ENCODE assay signal across 14 cellular contexts in genomic region chr7:134460000-134460399, GRCh38. TPM values are rescaled to one million over a fixed set of nuclear protein-coding genes. Genes with fewer than 3 reads are reported as not detected.
DNase-seq lines count a peak whose midpoint lies in the region; ATAC-seq and TF ChIP-seq lines count a peak whose summit lies in the region.
"Had no signal": no experiment of that assay in that cellular context is flagged by ENCODE, and none has a peak within 500 bp of the region (broad histone marks: within the 10 kb centered on the region; RNA-seq: fewer than 3 reads in every experiment).

No MANE protein-coding gene starts in this region.

- CTCF ChIA-PET in SK-N-SH (lab: Yijun Ruan, JAX), result interaction anchor here (0.8 to 11.0 kb wide), 13 partner anchors 11 to 175 kb away, joined by 3 to 101 read pairs (median 10); no protein-coding TSS in a partner anchor
- CTCF ChIA-PET in RWPE1 (lab: Yijun Ruan, JAX), result no interaction called here

- H3K27ac ChIP-seq in SK-N-SH (ENCODE audit: low read depth in 2 of 2, low read length in 1 of 2), result no peak overlapping the region
- no peak overlapping the region for H3K27ac ChIP-seq in neural progenitor cell
- no peak overlapping the region for H3K27ac ChIP-seq in mesendoderm (ENCODE audit: low read depth, low read length)
- no peak overlapping the region for H3K27ac ChIP-seq in RWPE1

- peaks cover 17% of the 10 kb centered on the region for H3K4me1 Mint-ChIP-seq in neural progenitor cell

- WGBS in SK-N-SH (ENCODE audit: low lambda C conversion rate), result 80% methylated on average over 2 of the region's 2 CpGs
- no CpG with 5 or more reads among the region's 2 CpGs for WGBS in mesendoderm (ENCODE audit: extremely low coverage, insufficient coverage, low lambda C conversion rate)

- no peak overlapping the region for H4K5ac ChIP-seq in mesendoderm (ENCODE audit: low read length)

- peak overlapping the region; percentile 24 for H3K4me3 Mint-ChIP-seq in neural progenitor cell

- no peaks in the 10 kb centered on the region for H4K20me1 ChIP-seq in SK-N-SH (ENCODE audit: insufficient read depth)
- peaks cover 9% of the 10 kb centered on the region for H4K20me1 ChIP-seq in neural progenitor cell (ENCODE audit: low read depth)

- no peak for ATAC-seq in SK-N-SH treated with all-trans-retinoic acid at 6 μM for 48 hours
- no peak for ATAC-seq in GM18858 (IDR thresholded peaks at IDR 0.05; ENCODE audit: unreplicated experiment)

- H3K23ac ChIP-seq in mesendoderm (ENCODE audit: low read length), result no peak overlapping the region

- no peak overlapping the region for H3K4ac ChIP-seq in mesendoderm (ENCODE audit: low read depth, low read length)

- POLR2A ChIA-PET in SK-N-SH (lab: Yijun Ruan, JAX) (no interaction called here), RWPE1 (lab: Yijun Ruan, JAX; ENCODE audit: low non-redundant PET) (no interaction called here)

- H3K4me1 ChIP-seq in SK-N-SH (ENCODE audit: control insufficient read depth in 1 of 2, insufficient read depth in 2 of 2, low read depth in 1 of 2, low read length in 1 of 2) (peaks cover 5 to 11% of the 10 kb centered on the region in 2 experiments; a peak in 3 of 4 replicates), neural progenitor cell (peaks cover 8% of the 10 kb centered on the region), mesendoderm (ENCODE audit: control insufficient read depth, low read depth, low read length) (peaks cover 2% of the 10 kb centered on the region)

- H3K4me3 ChIP-seq in SK-N-SH (ENCODE audit: low read depth in 2 of 2, low read length in 1 of 2), result no peak overlapping the region
- no peak overlapping the region for H3K4me3 ChIP-seq in neural progenitor cell
- H3K4me3 ChIP-seq in mesendoderm (ENCODE audit: low read length), result no peak overlapping the region

- H2AK5ac ChIP-seq in mesendoderm (ENCODE audit: low read length), result no peak overlapping the region

- H2BK15ac ChIP-seq in mesendoderm (replicated peaks; ENCODE audit: low read depth), result no peak overlapping the region

- peaks cover 20% of the 10 kb centered on the region for H3K36me3 Mint-ChIP-seq in neural progenitor cell

- H3K18ac ChIP-seq in mesendoderm (ENCODE audit: low read length), result no peak overlapping the region

- H3K36me3 ChIP-seq in SK-N-SH (replicated peaks in 1 of 2; ENCODE audit: control insufficient read depth in 1 of 2, insufficient read depth in 2 of 2, low read length in 1 of 2), result peaks cover 3 to 13% of the 10 kb centered on the region in 2 experiments
- H3K36me3 ChIP-seq in neural progenitor cell, result no peaks in the 10 kb centered on the region
- no peaks in the 10 kb centered on the region for H3K36me3 ChIP-seq in mesendoderm (ENCODE audit: control insufficient read depth, insufficient read depth, low read length)

- H3K79me1 ChIP-seq in mesendoderm (ENCODE audit: low read length), result peaks cover 8% of the 10 kb centered on the region

- DNase-seq in SK-N-SH (no peak), M059J (ENCODE audit: low read depth) (peak; percentile 81), amniotic epithelial cell (ENCODE audit: low read depth) (peak; percentile 38), neural progenitor cell (ENCODE audit: low spot score) (no peak), mesendoderm (no peak), RWPE1 (ENCODE audit: low spot score) (no peak)
- DNase-seq: 8988T, amniotic stem cell, dorsolateral prefrontal cortex, NCI-H187 treated with DMSO at 0.1 percent for 48 hours, nephron progenitor cell, testis had no signal

- H3K9ac ChIP-seq in SK-N-SH (no peak overlapping the region), neural progenitor cell (no peak overlapping the region), mesendoderm (ENCODE audit: low read length) (no peak overlapping the region)

- H3K56ac ChIP-seq in mesendoderm (ENCODE audit: low read length), result no peak overlapping the region

- H4K8ac ChIP-seq in mesendoderm (ENCODE audit: low read depth, low read length), result no peak overlapping the region

- H3K4me2 ChIP-seq in SK-N-SH, result no peak overlapping the region
- H3K4me2 ChIP-seq in neural progenitor cell, result no peak overlapping the region
- H3K4me2 ChIP-seq in mesendoderm (ENCODE audit: low read length), result no peak overlapping the region

- peaks cover 27% of the 10 kb centered on the region for H3K79me2 ChIP-seq in SK-N-SH (ENCODE audit: insufficient read depth)
- peaks cover 26% of the 10 kb centered on the region for H3K79me2 ChIP-seq in neural progenitor cell (ENCODE audit: low read depth)
- peaks cover 8% of the 10 kb centered on the region for H3K79me2 ChIP-seq in mesendoderm (ENCODE audit: control insufficient read depth, insufficient read depth, low read length)

- no peak for TF ChIP-seq RAD21 in SK-N-SH (IDR thresholded peaks at IDR 0.05; ENCODE audit: low read length)

- H2BK120ac ChIP-seq in mesendoderm (ENCODE audit: low read depth, low read length), result no peak overlapping the region

- no peaks in the 10 kb centered on the region for H3K27me3 ChIP-seq in SK-N-SH (ENCODE audit: insufficient read depth)
- peaks cover 14% of the 10 kb centered on the region for H3K27me3 ChIP-seq in neural progenitor cell
- no peaks in the 10 kb centered on the region for H3K27me3 ChIP-seq in mesendoderm (ENCODE audit: insufficient read depth, low read length, poor library complexity)
- H3K27me3 ChIP-seq: dorsolateral prefrontal cortex, testis had no signal

- no peaks in the 10 kb centered on the region for H3K9me2 ChIP-seq in SK-N-SH

- H3K9me3 Mint-ChIP-seq in neural progenitor cell, result peaks cover 9% of the 10 kb centered on the region

- TF ChIP-seq EP300 in SK-N-SH (IDR thresholded peaks at IDR 0.05; ENCODE audit: borderline replicate concordance in 1 of 2, low read depth in 1 of 2, low read length in 1 of 2), result no peak

- H3K9me3 ChIP-seq in SK-N-SH (peaks cover 8% of the 10 kb centered on the region; the same call in 1 of the 2 replicates), neural progenitor cell (ENCODE audit: low read depth) (no peaks in the 10 kb centered on the region)
- H3K9me3 ChIP-seq: testis had no signal

- TF ChIP-seq CTCF in SK-N-SH (IDR thresholded peaks at IDR 0.05), result no peak
- no peak for TF ChIP-seq CTCF in neural progenitor cell (IDR thresholded peaks at IDR 0.05)
- TF ChIP-seq CTCF in RWPE1 (conservative IDR thresholded peaks at IDR 0.05; ENCODE audit: low read depth), result no peak

- H3F3A ChIP-seq in SK-N-SH (replicated peaks; ENCODE audit: insufficient read depth) (no peaks in the 10 kb centered on the region), neural progenitor cell (ENCODE audit: low read depth) (no peaks in the 10 kb centered on the region)

- H2AFZ ChIP-seq in SK-N-SH (ENCODE audit: low read depth) (peak overlapping the region; percentile 90; the same call in 1 of the 2 replicates), neural progenitor cell (replicated peaks) (no peak overlapping the region)

- peaks cover 10% of the 10 kb centered on the region for H3K27me3 Mint-ChIP-seq in neural progenitor cell (ENCODE audit: insufficient read depth, low read depth)

- no peak overlapping the region for H2BK5ac ChIP-seq in mesendoderm (ENCODE audit: low read length)

- H3K27ac Mint-ChIP-seq in neural progenitor cell, result no peak overlapping the region
- H3K27ac Mint-ChIP-seq: nephron progenitor cell had no signal

TF ChIP-seq in SK-N-SH, 30 proteins besides CTCF, POLR2A, EP300 and RAD21 (continues in another document):
- TF ChIP-seq MXI1 (IDR thresholded peaks at IDR 0.05; ENCODE audit: low read depth, low read length) (no peak), FOXM1 (IDR thresholded peaks at IDR 0.05; ENCODE audit: low read depth) (no peak), FOXJ3 (CRISPR knock-in tag; IDR thresholded peaks at IDR 0.05) (no peak), CHD2 (IDR thresholded peaks at IDR 0.05; ENCODE audit: low read length, partially characterized antibody) (no peak), USF2 (IDR thresholded peaks at IDR 0.05; ENCODE audit: borderline replicate concordance, low read depth, low read length) (no peak), TAF1 (IDR thresholded peaks at IDR 0.05; ENCODE audit: borderline replicate concordance, low read depth, low read length) (no peak), NRF1 (IDR thresholded peaks at IDR 0.05; ENCODE audit: low read depth, low read length) (no peak), GATA2 (CRISPR knock-in tag; IDR thresholded peaks at IDR 0.05) (no peak), TEAD4 (IDR thresholded peaks at IDR 0.05; ENCODE audit: borderline replicate concordance, insufficient read depth) (no peak)

TF ChIP-seq in SK-N-SH treated with all-trans-retinoic acid at 6 μM for 48 hours, 23 proteins besides CTCF, POLR2A, EP300 and RAD21:
- no peak for TF ChIP-seq ZFP3 (CRISPR knock-in tag; IDR thresholded peaks at IDR 0.05)

RNA-seq across cellular contexts. Expression of gene AKR1B1, which starts 1.1 kb away (rescaled TPM):
- 216 and 224 TPM in 2 replicates for polyA plus RNA-seq in SK-N-SH (2012; rRNA removed)
- 154 and 199 TPM in 2 replicates for polyA plus RNA-seq in SK-N-SH (2012; cell fraction: cytosol; rRNA removed)
- polyA plus RNA-seq in SK-N-SH (2012; cell fraction: nucleus; rRNA removed), result 200 and 224 TPM in 2 replicates
- 376 and 388 TPM in 2 replicates for total RNA-seq in M059J (2014; rRNA removed; shearing (Covaris generic))
- 105 and 153 TPM in 2 replicates for total RNA-seq in neural progenitor cell (ENCODE audit: low replicate concordance)
- polyA plus RNA-seq in mesendoderm (2013, experiment 1 of 2), result 132 TPM
- polyA plus RNA-seq in mesendoderm (2013, experiment 2 of 2), result 136 TPM

Comparison
In these comparisons a context has a peak if more than half of its experiments do, and no peak if none do; other contexts are left out.
1. DNase-seq: peak in M059J (single experiment) and amniotic epithelial cell (single experiment); none in SK-N-SH (single experiment), neural progenitor cell (single experiment), mesendoderm (single experiment) and RWPE1 (single experiment).